1 cellular context compared by ENCODE assay signal in genomic region chr1:162151900-162152829, GRCh38.
A peak's percentile ranks its signal among the peaks of the same experiment; 100 is the strongest.
TF ChIP-seq lines count a peak whose summit lies in the region.

No MANE protein-coding gene starts in this region.

TF ChIP-seq in HepG2, 621 proteins besides CTCF, POLR2A, EP300 and RAD21 (continued from another document and continues in another):
- TF ChIP-seq ZBTB40 (IDR thresholded peaks at IDR 0.05) (no peak), ZBTB40 (CRISPR knock-in tag; IDR thresholded peaks at IDR 0.05) (0 out of 2 replicates have a peak, but pooled peaks have one; percentile 37), ZNF652 (CRISPR knock-in tag; IDR thresholded peaks at IDR 0.05; ENCODE audit: borderline replicate concordance, low read depth) (peak; percentile 24; the same call in 1 of the 2 replicates), ZNF670 (CRISPR knock-in tag; IDR thresholded peaks at IDR 0.05; ENCODE audit: borderline replicate concordance) (0 out of 2 replicates have a peak, but pooled peaks have one; percentile 74), ZNF275 (CRISPR knock-in tag; IDR thresholded peaks at IDR 0.05; ENCODE audit: borderline replicate concordance) (0 out of 2 replicates have a peak, but pooled peaks have one; percentile 57), RFX5 (IDR thresholded peaks at IDR 0.05; ENCODE audit: low read depth, low read length) (no peak), ZFAT (CRISPR knock-in tag; conservative IDR thresholded peaks at IDR 0.05) (no peak), ZNF720 (CRISPR knock-in tag; IDR thresholded peaks at IDR 0.05) (no peak), HIC2 (CRISPR knock-in tag; IDR thresholded peaks at IDR 0.05; ENCODE audit: low read depth) (peak; percentile 47; the same call in 1 of the 2 replicates), ZSCAN12 (CRISPR knock-in tag; IDR thresholded peaks at IDR 0.05) (no peak), ZNF660 (CRISPR knock-in tag; IDR thresholded peaks at IDR 0.05; ENCODE audit: borderline replicate concordance, low read depth) (no peak), ZNF256 (CRISPR knock-in tag; conservative IDR thresholded peaks at IDR 0.05) (0 out of 2 replicates have a peak, but pooled peaks have one; percentile 26), HDAC2 (CRISPR knock-in tag; IDR thresholded peaks at IDR 0.05) (peak; percentile 92), SRSF4 (IDR thresholded peaks at IDR 0.05; ENCODE audit: low read depth, low read length, poor library complexity, severe bottlenecking) (no peak), REL (CRISPR knock-in tag; conservative IDR thresholded peaks at IDR 0.05) (no peak), SIX1 (CRISPR knock-in tag; IDR thresholded peaks at IDR 0.05; ENCODE audit: borderline replicate concordance) (no peak), ZNF713 (CRISPR knock-in tag; IDR thresholded peaks at IDR 0.05) (no peak), MAZ (IDR thresholded peaks at IDR 0.05; ENCODE audit: borderline replicate concordance, low read depth, low read length) (no peak), MAZ (CRISPR knock-in tag; IDR thresholded peaks at IDR 0.05; ENCODE audit: low read depth) (peak; percentile 84), ZNF235 (CRISPR knock-in tag; IDR thresholded peaks at IDR 0.05; ENCODE audit: borderline replicate concordance) (peak; percentile 22; the same call in 1 of the 2 replicates), ZBED4 (CRISPR knock-in tag; IDR thresholded peaks at IDR 0.05; ENCODE audit: borderline replicate concordance) (peak; percentile 95; the same call in 1 of the 2 replicates), ZNF354B (CRISPR knock-in tag; IDR thresholded peaks at IDR 0.05) (no peak)
- TF ChIP-seq, protein P1, sequence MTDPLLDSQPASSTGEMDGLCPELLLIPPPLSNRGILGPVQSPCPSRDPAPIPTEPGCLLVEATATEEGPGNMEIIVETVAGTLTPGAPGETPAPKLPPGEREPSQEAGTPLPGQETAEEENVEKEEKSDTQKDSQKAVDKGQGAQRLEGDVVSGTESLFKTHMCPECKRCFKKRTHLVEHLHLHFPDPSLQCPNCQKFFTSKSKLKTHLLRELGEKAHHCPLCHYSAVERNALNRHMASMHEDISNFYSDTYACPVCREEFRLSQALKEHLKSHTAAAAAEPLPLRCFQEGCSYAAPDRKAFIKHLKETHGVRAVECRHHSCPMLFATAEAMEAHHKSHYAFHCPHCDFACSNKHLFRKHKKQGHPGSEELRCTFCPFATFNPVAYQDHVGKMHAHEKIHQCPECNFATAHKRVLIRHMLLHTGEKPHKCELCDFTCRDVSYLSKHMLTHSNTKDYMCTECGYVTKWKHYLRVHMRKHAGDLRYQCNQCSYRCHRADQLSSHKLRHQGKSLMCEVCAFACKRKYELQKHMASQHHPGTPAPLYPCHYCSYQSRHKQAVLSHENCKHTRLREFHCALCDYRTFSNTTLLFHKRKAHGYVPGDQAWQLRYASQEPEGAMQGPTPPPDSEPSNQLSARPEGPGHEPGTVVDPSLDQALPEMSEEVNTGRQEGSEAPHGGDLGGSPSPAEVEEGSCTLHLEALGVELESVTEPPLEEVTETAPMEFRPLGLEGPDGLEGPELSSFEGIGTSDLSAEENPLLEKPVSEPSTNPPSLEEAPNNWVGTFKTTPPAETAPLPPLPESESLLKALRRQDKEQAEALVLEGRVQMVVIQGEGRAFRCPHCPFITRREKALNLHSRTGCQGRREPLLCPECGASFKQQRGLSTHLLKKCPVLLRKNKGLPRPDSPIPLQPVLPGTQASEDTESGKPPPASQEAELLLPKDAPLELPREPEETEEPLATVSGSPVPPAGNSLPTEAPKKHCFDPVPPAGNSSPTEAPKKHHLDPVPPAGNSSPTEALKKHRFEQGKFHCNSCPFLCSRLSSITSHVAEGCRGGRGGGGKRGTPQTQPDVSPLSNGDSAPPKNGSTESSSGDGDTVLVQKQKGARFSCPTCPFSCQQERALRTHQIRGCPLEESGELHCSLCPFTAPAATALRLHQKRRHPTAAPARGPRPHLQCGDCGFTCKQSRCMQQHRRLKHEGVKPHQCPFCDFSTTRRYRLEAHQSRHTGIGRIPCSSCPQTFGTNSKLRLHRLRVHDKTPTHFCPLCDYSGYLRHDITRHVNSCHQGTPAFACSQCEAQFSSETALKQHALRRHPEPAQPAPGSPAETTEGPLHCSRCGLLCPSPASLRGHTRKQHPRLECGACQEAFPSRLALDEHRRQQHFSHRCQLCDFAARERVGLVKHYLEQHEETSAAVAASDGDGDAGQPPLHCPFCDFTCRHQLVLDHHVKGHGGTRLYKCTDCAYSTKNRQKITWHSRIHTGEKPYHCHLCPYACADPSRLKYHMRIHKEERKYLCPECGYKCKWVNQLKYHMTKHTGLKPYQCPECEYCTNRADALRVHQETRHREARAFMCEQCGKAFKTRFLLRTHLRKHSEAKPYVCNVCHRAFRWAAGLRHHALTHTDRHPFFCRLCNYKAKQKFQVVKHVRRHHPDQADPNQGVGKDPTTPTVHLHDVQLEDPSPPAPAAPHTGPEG (CRISPR knock-in tag; IDR thresholded peaks at IDR 0.05): no peak
- TF ChIP-seq, protein P2, sequence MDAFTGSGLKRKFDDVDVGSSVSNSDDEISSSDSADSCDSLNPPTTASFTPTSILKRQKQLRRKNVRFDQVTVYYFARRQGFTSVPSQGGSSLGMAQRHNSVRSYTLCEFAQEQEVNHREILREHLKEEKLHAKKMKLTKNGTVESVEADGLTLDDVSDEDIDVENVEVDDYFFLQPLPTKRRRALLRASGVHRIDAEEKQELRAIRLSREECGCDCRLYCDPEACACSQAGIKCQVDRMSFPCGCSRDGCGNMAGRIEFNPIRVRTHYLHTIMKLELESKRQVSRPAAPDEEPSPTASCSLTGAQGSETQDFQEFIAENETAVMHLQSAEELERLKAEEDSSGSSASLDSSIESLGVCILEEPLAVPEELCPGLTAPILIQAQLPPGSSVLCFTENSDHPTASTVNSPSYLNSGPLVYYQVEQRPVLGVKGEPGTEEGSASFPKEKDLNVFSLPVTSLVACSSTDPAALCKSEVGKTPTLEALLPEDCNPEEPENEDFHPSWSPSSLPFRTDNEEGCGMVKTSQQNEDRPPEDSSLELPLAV (CRISPR knock-in tag; conservative IDR thresholded peaks at IDR 0.05; ENCODE audit: low read depth): no peak
